In genomic region chr10:130935051-130935450, GRCh38 we compare ENCODE assay signal across 27 cellular contexts.
DNase-seq lines count a peak whose midpoint lies in the region; ATAC-seq, FAIRE-seq and TF ChIP-seq lines count a peak whose summit lies in the region.
"Had no signal": no experiment of that assay in that cellular context is flagged by ENCODE, and none has a peak within 500 bp of the region (broad histone marks: within the 10 kb centered on the region; RNA-seq: fewer than 3 reads in every experiment).

No MANE protein-coding gene starts in this region.

- H3K9me3 ChIP-seq in testis (no peaks in the 10 kb centered on the region), spleen (no peaks in the 10 kb centered on the region), HepG2 (ENCODE audit: low read length) (no peaks in the 10 kb centered on the region), prostate gland (no peaks in the 10 kb centered on the region)
- H3K9me3 ChIP-seq: psoas muscle, transverse colon had no signal

- no peaks in the 10 kb centered on the region for H3K79me2 ChIP-seq in HepG2 (ENCODE audit: insufficient read depth, low read length)

- H3K4me3 ChIP-seq in testis (no peak overlapping the region), spleen (no peak overlapping the region), HepG2 (replicated peaks in 1 of 3; ENCODE audit: insufficient read depth in 1 of 3, low read depth in 2 of 3, low read length in 3 of 3) (no peak overlapping the region), prostate gland (no peak overlapping the region)
- H3K4me3 ChIP-seq: cardiac muscle cell, psoas muscle, SK-N-MC, transverse colon had no signal

- no peak overlapping the region for H3K9ac ChIP-seq in HepG2 (ENCODE audit: insufficient read depth, low read depth, low read length)

- H3K4me1 ChIP-seq in testis (peaks cover 15% of the 10 kb centered on the region), spleen (peaks cover 0 to 7% (median 0%) of the 10 kb centered on the region in 6 donors), HepG2 (ENCODE audit: insufficient read depth, low read length) (no peaks in the 10 kb centered on the region), prostate gland (replicated peaks) (no peaks in the 10 kb centered on the region)
- H3K4me1 ChIP-seq: psoas muscle, transverse colon had no signal

- TF ChIP-seq POLR2A in testis (IDR thresholded peaks at IDR 0.05) = no peak
- TF ChIP-seq POLR2A in spleen (IDR thresholded peaks at IDR 0.05) = no peak
- no peak for TF ChIP-seq POLR2A in HepG2 (IDR thresholded peaks at IDR 0.05; ENCODE audit: insufficient read depth in 1 of 2, low read depth in 2 of 2, low read length in 2 of 2)
- no peak for TF ChIP-seq POLR2A in prostate gland (IDR thresholded peaks at IDR 0.05)

- POLR2A ChIA-PET in HepG2 (lab: Yijun Ruan, JAX) = no interaction called here

- 50 to 70% methylated on average over 6 of the region's 6 CpGs for WGBS in testis, 2 donors
- 50 to 71% (median 67%) methylated on average over 6 of the region's 6 CpGs for WGBS in spleen, 5 donors
- 14% methylated on average over 6 of the region's 6 CpGs for WGBS in HepG2 (ENCODE audit: low lambda C conversion rate)
- WGBS in prostate gland = 36% methylated on average over 6 of the region's 6 CpGs

- TF ChIP-seq CTCF in testis (IDR thresholded peaks at IDR 0.05) = no peak
- no peak for TF ChIP-seq CTCF in spleen (IDR thresholded peaks at IDR 0.05 in 8 of 11, conservative IDR thresholded peaks at IDR 0.05 in 3 of 11)
- TF ChIP-seq CTCF in HepG2 (CRISPR knock-in tag; IDR thresholded peaks at IDR 0.05) = no peak
- no peak for TF ChIP-seq CTCF in prostate gland (IDR thresholded peaks at IDR 0.05)

- H2AFZ ChIP-seq in HepG2 (ENCODE audit: low read length) = no peak overlapping the region

- no peaks in the 10 kb centered on the region for H4K20me1 ChIP-seq in HepG2 (ENCODE audit: insufficient read depth, low read length)

- no peak overlapping the region for H3K4me2 ChIP-seq in HepG2 (ENCODE audit: low read depth, low read length)

- in situ Hi-C loops in HepG2 (cut with HindIII; ENCODE audit: extremely low pct_ligation_motif_present, low pct_unique_long_range_greater_than_20kb) = no loop called here

- TF ChIP-seq EP300 in HepG2 (IDR thresholded peaks at IDR 0.05; ENCODE audit: low read depth in 2 of 2, low read length in 2 of 2) = no peak
- TF ChIP-seq EP300 in HepG2 (CRISPR knock-in tag; IDR thresholded peaks at IDR 0.05; ENCODE audit: borderline replicate concordance) = no peak

- ATAC-seq in HepG2 = no peak
- ATAC-seq: psoas muscle, WTC11 had no signal

- DNase-seq in NCI-H146 (lab: John Stamatoyannopoulos, UW) (peak; percentile 37), NCI-H146 treated with DMSO at 0.1 percent for 48 hours (lab: John Stamatoyannopoulos, UW; ENCODE audit: unreplicated experiment) (no peak), NCI-H748 treated with DMSO at 0.1 percent for 48 hours (lab: John Stamatoyannopoulos, UW) (peak; percentile 6), islet precursor cell (peak; percentile 90), testis (peak; percentile 33), spleen (no peak), HepG2 (ENCODE audit: low spot score) (no peak), prostate gland (ENCODE audit: low spot score) (no peak)
- DNase-seq: activated CD4-positive, alpha-beta memory T cell treated with anti-CD3 and anti-CD28 coated beads, Interleukin-2, amount 10 ng/mL, durations not matched to agents 7 days and 5 days; activated T-cell treated with anti-CD3 and anti-CD28 coated beads for 4 hours; Calu3; foreskin melanocyte; KBM-7; kidney glomerular epithelial cell; midbrain; MV-4-11; NCI-H2029; NCI-H446 treated with DMSO at 0.1 percent for 48 hours; nephron progenitor cell; small intestine; stimulated activated CD4-positive, alpha-beta T cell treated with anti-CD3 and anti-CD28 coated beads, Interleukin-4, amount 100 ng/mL, for 1 hour; transverse colon had no signal

- CTCF ChIA-PET in HepG2 (lab: Yijun Ruan, JAX; ENCODE audit: low intra/inter-chr PET ratio, low total read pairs) = no interaction called here

- H3K36me3 ChIP-seq in testis (ENCODE audit: low read depth, missing control alignments) (no peaks in the 10 kb centered on the region), spleen (no peaks in the 10 kb centered on the region), HepG2 (replicated peaks in 1 of 2; ENCODE audit: control insufficient read depth in 1 of 2, insufficient read depth in 2 of 2, low read length in 2 of 2) (no peaks in the 10 kb centered on the region), prostate gland (no peaks in the 10 kb centered on the region)
- H3K36me3 ChIP-seq: cardiac muscle cell, transverse colon had no signal

- BruUV-seq in HepG2 (replicated peaks; lab: Mats Ljungman, UMichigan) = no TSS peak

- no peak for FAIRE-seq in HepG2 (lab: Jason Lieb, UNC)
- FAIRE-seq: small intestine had no signal

- intact Hi-C loops in testis (cut with DNase I; ENCODE audit: low total_unique reads) (no loop called here), spleen (cut with DNase I; ENCODE audit: low total_unique reads) (no loop called here), HepG2 (cut with micrococcal nuclease; ENCODE audit: unreplicated experiment) (no loop called here), prostate gland (cut with DNase I) (no loop called here)

- H3K27me3 ChIP-seq in testis (no peaks in the 10 kb centered on the region), spleen (replicated peaks in 1 of 7) (peaks cover 0 to 2% (median 0%) of the 10 kb centered on the region in 7 donors), HepG2 (ENCODE audit: control insufficient read depth in 1 of 2, insufficient read depth in 2 of 2, low read length in 2 of 2) (peaks cover 5 to 10% of the 10 kb centered on the region in 2 experiments; a peak in 3 of 5 replicates), prostate gland (replicated peaks; ENCODE audit: insufficient read depth) (peaks cover 3% of the 10 kb centered on the region)
- H3K27me3 ChIP-seq: cardiac muscle cell, transverse colon had no signal

- TF ChIP-seq RAD21 in HepG2 (CRISPR knock-in tag; IDR thresholded peaks at IDR 0.05) = no peak

- no peak overlapping the region for H3K27ac ChIP-seq in testis
- H3K27ac ChIP-seq in spleen = no peak overlapping the region
- H3K27ac ChIP-seq in HepG2 (ENCODE audit: extremely low read length, insufficient read depth, low read length) = no peak overlapping the region
- no peak overlapping the region for H3K27ac ChIP-seq in prostate gland
- H3K27ac ChIP-seq: cardiac muscle cell, epithelial cell of prostate, psoas muscle, SK-N-MC, transverse colon had no signal

TF ChIP-seq in HepG2, 621 proteins besides CTCF, POLR2A, EP300 and RAD21:
- TF ChIP-seq AHDC1 (CRISPR knock-in tag; IDR thresholded peaks at IDR 0.05; ENCODE audit: borderline replicate concordance) = no peak

Comparison
In these comparisons a context has a peak if more than half of its experiments do, and no peak if none do; other contexts are left out.
1. DNase-seq: peak in NCI-H146 (single experiment), NCI-H748 treated with DMSO at 0.1 percent for 48 hours (single experiment), islet precursor cell (single experiment) and testis (single experiment); none in NCI-H146 treated with DMSO at 0.1 percent for 48 hours (single experiment), spleen (single experiment), HepG2 (single experiment) and prostate gland (single experiment).